22 cellular contexts compared by ENCODE assay signal in genomic region chr1:203043830-203044545, GRCh38. TPM values are rescaled to one million over a fixed set of nuclear protein-coding genes. Genes with fewer than 3 reads are reported as not detected.
DNase-seq lines count a peak whose midpoint lies in the region; ATAC-seq, FAIRE-seq and TF ChIP-seq lines count a peak whose summit lies in the region.
"Had no signal": no experiment of that assay in that cellular context is flagged by ENCODE, and none has a peak within 500 bp of the region (broad histone marks: within the 10 kb centered on the region; RNA-seq: fewer than 3 reads in every experiment).

No MANE protein-coding gene starts in this region.

- peak overlapping the region; percentile 12 for H3K27ac Mint-ChIP-seq in Caco-2 (ENCODE audit: unreplicated experiment)
- H3K27ac Mint-ChIP-seq in nephron, result peak overlapping the region in 2 of 3 experiments; percentile 30 to 53
- H3K27ac Mint-ChIP-seq: GM23338 had no signal

- H3K4me3 ChIP-seq in Caco-2 (ENCODE audit: low read depth, low read length) (no peak overlapping the region), K562 (no peak overlapping the region), left lung (no peak overlapping the region), mesendoderm (ENCODE audit: low read length) (no peak overlapping the region)
- H3K4me3 ChIP-seq: GM23338 had no signal

- H2BK15ac ChIP-seq in mesendoderm (replicated peaks; ENCODE audit: low read depth), result no peak overlapping the region

- ATAC-seq in K562 (no peak), left lung (no peak), GM21515 (IDR thresholded peaks at IDR 0.05; ENCODE audit: unreplicated experiment) (no peak), GM21447 (IDR thresholded peaks at IDR 0.05; ENCODE audit: unreplicated experiment) (no peak)
- ATAC-seq: GM23338, HCT116 had no signal

- 1% methylated on average over 14 of the region's 14 CpGs for WGBS in K562 (ENCODE audit: insufficient coverage, low coverage, missing lambda C conversion rate)
- WGBS in mesendoderm (ENCODE audit: extremely low coverage, insufficient coverage, low lambda C conversion rate), result no CpG with 5 or more reads among the region's 14 CpGs

- POLR2A ChIA-PET in Caco-2 (lab: Charles Lee) (no interaction called here), K562 (lab: Yijun Ruan, JAX) (interaction anchor here (0.6 to 1.6 kb wide), 4 partner anchors 10 to 30 kb away, joined by 3 to 5 read pairs (median 3); no protein-coding TSS in a partner anchor)

- no peak overlapping the region for H2AFZ ChIP-seq in K562 (ENCODE audit: low read depth, low read length)
- H2AFZ ChIP-seq: GM23338 had no signal

- no peak for FAIRE-seq in K562 (lab: Jason Lieb, UNC)
- FAIRE-seq: G401.6, GM12892 had no signal

- H3K4ac ChIP-seq in mesendoderm (ENCODE audit: low read depth, low read length), result no peak overlapping the region

- H3K4me3 Mint-ChIP-seq in Caco-2 (ENCODE audit: unreplicated experiment) (no peak overlapping the region), nephron (no peak overlapping the region)
- H3K4me3 Mint-ChIP-seq: CD4-positive, alpha-beta memory T cell; GM23338; H9 had no signal

- no peak for TF ChIP-seq EP300 in K562 (IDR thresholded peaks at IDR 0.05; ENCODE audit: low read length)

- H3K4me1 ChIP-seq in Caco-2 (peaks cover 8% of the 10 kb centered on the region; the same call in 1 of the 2 replicates), K562 (replicated peaks in 1 of 2; ENCODE audit: control insufficient read depth in 2 of 2, insufficient read depth in 2 of 2, low read length in 2 of 2) (peaks cover 0 to 16% of the 10 kb centered on the region in 2 experiments; a peak in 3 of 5 replicates), left lung (peaks cover 5 to 10% of the 10 kb centered on the region in 2 donors), mesendoderm (ENCODE audit: control insufficient read depth, low read depth, low read length) (peaks cover 6% of the 10 kb centered on the region)

- no peak overlapping the region for H3K27ac ChIP-seq in K562 (ENCODE audit: extremely low read depth, low read depth, low read length)
- H3K27ac ChIP-seq in left lung, result no peak overlapping the region
- no peak overlapping the region for H3K27ac ChIP-seq in mesendoderm (ENCODE audit: low read depth, low read length)

- no peak overlapping the region for H4K5ac ChIP-seq in mesendoderm (ENCODE audit: low read length)

- H3K9me3 ChIP-seq in Caco-2 (no peaks in the 10 kb centered on the region), K562 (replicated peaks; ENCODE audit: control insufficient read depth, insufficient read depth, low read depth, low read length) (no peaks in the 10 kb centered on the region), left lung (no peaks in the 10 kb centered on the region)

- no peak for TF ChIP-seq RAD21 in K562 (CRISPR knock-in tag; conservative IDR thresholded peaks at IDR 0.05 in 1 of 2, IDR thresholded peaks at IDR 0.05 in 1 of 2)

- no peak overlapping the region for H3K23ac ChIP-seq in mesendoderm (ENCODE audit: low read length)

- no peak overlapping the region for H4K8ac ChIP-seq in mesendoderm (ENCODE audit: low read depth, low read length)

- intact Hi-C loops in Caco-2 (cut with micrococcal nuclease; ENCODE audit: unreplicated experiment), result no loop called here
- intact Hi-C loops in K562 (cut with micrococcal nuclease), result no loop called here
- intact Hi-C loops in posterior vena cava (cut with DNase I), result loop anchor here in 1 of 2 donors (5.0 to 10.0 kb wide), 2 partner anchors 71 to 173 kb away; no protein-coding TSS in a partner anchor
- intact Hi-C loops in left lung (cut with DNase I), result no loop called here

- H3K4me1 Mint-ChIP-seq in Caco-2 (ENCODE audit: low read depth, unreplicated experiment) (peaks cover 20% of the 10 kb centered on the region), nephron (peaks cover 83% of the 10 kb centered on the region)

- H3K36me3 ChIP-seq in Caco-2 (ENCODE audit: control insufficient read depth, insufficient read depth, low read length), result no peaks in the 10 kb centered on the region
- no peaks in the 10 kb centered on the region; the same call in 2 of the 3 replicates for H3K36me3 ChIP-seq in K562 (ENCODE audit: control insufficient read depth, insufficient read depth, low read length)
- no peaks in the 10 kb centered on the region for H3K36me3 ChIP-seq in left lung
- H3K36me3 ChIP-seq in mesendoderm (ENCODE audit: control insufficient read depth, insufficient read depth, low read length), result no peaks in the 10 kb centered on the region

- TF ChIP-seq CTCF in Caco-2 (IDR thresholded peaks at IDR 0.05; ENCODE audit: insufficient read depth in 1 of 2, low read depth in 1 of 2, low read length in 1 of 2, severe bottlenecking in 1 of 2, unreplicated experiment in 1 of 2) (no peak), K562 (IDR thresholded peaks at IDR 0.05 in 2 of 3, conservative IDR thresholded peaks at IDR 0.05 in 1 of 3; ENCODE audit: insufficient read depth in 2 of 3, low read depth in 1 of 3, low read length in 3 of 3) (no peak), nephron (IDR thresholded peaks at IDR 0.05; ENCODE audit: unreplicated experiment in 3 of 3) (no peak), left lung (IDR thresholded peaks at IDR 0.05) (no peak)

- H4K20me1 ChIP-seq in K562 (replicated peaks; ENCODE audit: control insufficient read depth, insufficient read depth, low read length), result peaks cover 57% of the 10 kb centered on the region

- H3K9me3 Mint-ChIP-seq in Caco-2 (ENCODE audit: unreplicated experiment), result no peaks in the 10 kb centered on the region
- H3K9me3 Mint-ChIP-seq in nephron, result no peaks in the 10 kb centered on the region
- H3K9me3 Mint-ChIP-seq: CD4-positive, alpha-beta memory T cell; GM23338; H9 had no signal

- DNase-seq in Caco-2, result no peak
- no peak for DNase-seq in K562 (ENCODE audit: extremely low read depth in 1 of 4, low spot score in 3 of 4)
- DNase-seq in posterior vena cava (ENCODE audit: low spot score), result peak; percentile 58
- no peak for DNase-seq in left lung
- DNase-seq in mesendoderm, result no peak
- DNase-seq: C1 segment of cervical spinal cord; CD4-positive, alpha-beta memory T cell; COR-L47; DMS153; DND-41; H9 had no signal

- no peaks in the 10 kb centered on the region for H3K79me1 ChIP-seq in mesendoderm (ENCODE audit: low read length)

- H3K27me3 ChIP-seq in Caco-2 (replicated peaks; ENCODE audit: control insufficient read depth, insufficient read depth, low read length) (no peaks in the 10 kb centered on the region), K562 (ENCODE audit: control insufficient read depth in 2 of 2, insufficient read depth in 2 of 2, low read length in 2 of 2) (peaks cover 48 to 70% of the 10 kb centered on the region in 2 experiments), left lung (peaks cover 0 to 16% of the 10 kb centered on the region in 2 donors), mesendoderm (ENCODE audit: insufficient read depth, low read length, poor library complexity) (no peaks in the 10 kb centered on the region)

- no peak for TF ChIP-seq POLR2A in K562 (conservative IDR thresholded peaks at IDR 0.05)

- H3K27me3 Mint-ChIP-seq in Caco-2 (ENCODE audit: insufficient read depth, unreplicated experiment) (no peaks in the 10 kb centered on the region), nephron (ENCODE audit: low read depth) (peaks cover 3% of the 10 kb centered on the region)

- H3K9me1 ChIP-seq in K562 (ENCODE audit: control insufficient read depth, insufficient read depth, low read length), result peaks cover 2% of the 10 kb centered on the region

- H3K79me2 ChIP-seq in K562 (ENCODE audit: control insufficient read depth, insufficient read depth, low read length) (no peaks in the 10 kb centered on the region), mesendoderm (ENCODE audit: control insufficient read depth, insufficient read depth, low read length) (no peaks in the 10 kb centered on the region)

- H3K36me3 Mint-ChIP-seq in Caco-2 (ENCODE audit: insufficient read depth, unreplicated experiment) (peaks cover 5% of the 10 kb centered on the region), nephron (ENCODE audit: low read depth) (peaks cover 25% of the 10 kb centered on the region)
- H3K36me3 Mint-ChIP-seq: CD4-positive, alpha-beta memory T cell had no signal

- H3K4me2 ChIP-seq in K562 (ENCODE audit: insufficient read depth, low read length) (no peak overlapping the region), mesendoderm (ENCODE audit: low read length) (no peak overlapping the region)
- H3K4me2 ChIP-seq: GM23338 had no signal

- no peak overlapping the region for H2BK120ac ChIP-seq in mesendoderm (ENCODE audit: low read depth, low read length)

- H3K9ac ChIP-seq in K562 (ENCODE audit: insufficient read depth in 1 of 2, low read depth in 2 of 2, low read length in 2 of 2) (no peak overlapping the region), mesendoderm (ENCODE audit: low read length) (no peak overlapping the region)

- H2BK5ac ChIP-seq in mesendoderm (ENCODE audit: low read length), result no peak overlapping the region

- H2AK5ac ChIP-seq in mesendoderm (ENCODE audit: low read length), result no peak overlapping the region

- CTCF ChIA-PET in Caco-2 (lab: Charles Lee) (no interaction called here), K562 (lab: Yijun Ruan, JAX; ENCODE audit: low intra/inter-chr PET ratio) (no interaction called here)

- BruUV-seq in Caco-2 (replicated peaks; lab: Mats Ljungman, UMichigan), result no TSS peak
- no TSS peak for BruUV-seq in K562 (replicated peaks; lab: Mats Ljungman, UMichigan)

- no peak overlapping the region for H3K56ac ChIP-seq in mesendoderm (ENCODE audit: low read length)

- no peak overlapping the region for H3K18ac ChIP-seq in mesendoderm (ENCODE audit: low read length)

- in situ Hi-C loops in K562 (cut with MboI), result no loop called here

RNA-seq across cellular contexts. Expression of gene PPFIA4, which starts 17.7 kb away (rescaled TPM):
- total RNA-seq in Caco-2 (2022), result 8.7 and 9.4 TPM in 2 replicates
- 88.7 and 176 TPM in 2 replicates for total RNA-seq in K562 (2011; cell fraction: chromatin; rRNA removed; ENCODE audit: low replicate concordance)
- total RNA-seq in K562 (2011; cell fraction: nucleolus; rRNA removed), result 60.7 and 63.9 TPM in 2 replicates
- 62.3 and 64.9 TPM in 2 replicates for total RNA-seq in K562 (2011; cell fraction: nucleoplasm; rRNA removed)
- 0.94 and 1.00 TPM in 2 replicates for total RNA-seq in K562 (2014; rRNA removed)
- 0.22 and 0.36 TPM in 2 replicates for total RNA-seq in K562 (2014; rRNA removed; fragmentation: Illumina TruSeq; extraction: Trizol)
- total RNA-seq in K562 (2015; rRNA removed; fragmentation: Illumina TruSeq; extraction: Trizol), result 0.43 and 0.60 TPM in 2 replicates
- 1.9 and 2.0 TPM in 2 replicates for total RNA-seq in K562 (2021)
- polyA plus RNA-seq in K562 (2011; rRNA removed), result 12.0 and 15.5 TPM in 2 replicates
- 4.9 and 6.3 TPM in 2 replicates for polyA plus RNA-seq in K562 (2011; cell fraction: cytosol; rRNA removed)
- polyA plus RNA-seq in K562 (2011; cell fraction: nucleus; rRNA removed), result 133 and 139 TPM in 2 replicates
- 3.8 and 4.7 TPM in 2 replicates for polyA plus RNA-seq in K562 (2012)
- polyA plus RNA-seq in K562 (2014; fragmentation: Illumina TruSeq; extraction: Trizol), result 0.69 and 0.70 TPM in 2 replicates
- under 1 TPM; 0.07 to 0.08 TPM for polyA plus RNA-seq in K562 (2014; fragmentation: Nextera tagmentation; extraction: Ambion mirVana)
- polyA plus RNA-seq in K562 (2014; rRNA removed), result 1.2 and 5.3 TPM in 2 replicates
- polyA minus RNA-seq in K562 (2011; rRNA and poly(A)+ RNA removed), result 5.5 and 9.7 TPM in 2 replicates
- 5.2 and 6.8 TPM in 2 replicates for polyA minus RNA-seq in K562 (2011; cell fraction: cytosol; rRNA and poly(A)+ RNA removed)
- 32.0 and 45.5 TPM in 2 replicates for polyA minus RNA-seq in K562 (2011; cell fraction: nucleus; rRNA and poly(A)+ RNA removed)
- total RNA-seq in posterior vena cava, result 1 to 10 TPM; 2.0 to 3.1 TPM
- total RNA-seq in left lung, result 1 to 10 TPM; 1.3 to 2.1 TPM
- 0.59 TPM for polyA plus RNA-seq in mesendoderm (2013, experiment 1 of 2)
- polyA plus RNA-seq in mesendoderm (2013, experiment 2 of 2), result 0.83 TPM
- polyA plus RNA-seq: CD4-positive, alpha-beta memory T cell had no signal

RNA-seq across cellular contexts. Expression of gene TMEM183A, which starts 36.8 kb away (rescaled TPM):
- 62.8 and 74.3 TPM in 2 replicates for total RNA-seq in Caco-2 (2022)
- 131 and 149 TPM in 2 replicates for total RNA-seq in K562 (2011; cell fraction: chromatin; rRNA removed; ENCODE audit: low replicate concordance)
- 80.0 and 91.2 TPM in 2 replicates for total RNA-seq in K562 (2011; cell fraction: nucleolus; rRNA removed)
- total RNA-seq in K562 (2011; cell fraction: nucleoplasm; rRNA removed), result 117 and 162 TPM in 2 replicates
- total RNA-seq in K562 (2014; rRNA removed), result 119 and 136 TPM in 2 replicates
- 127 and 136 TPM in 2 replicates for total RNA-seq in K562 (2014; rRNA removed; fragmentation: Illumina TruSeq; extraction: Trizol)
- total RNA-seq in K562 (2015; rRNA removed; fragmentation: Illumina TruSeq; extraction: Trizol), result 114 TPM in 2 replicates
- total RNA-seq in K562 (2021), result 124 and 143 TPM in 2 replicates
- polyA plus RNA-seq in K562 (2011; rRNA removed), result 166 and 180 TPM in 2 replicates
- polyA plus RNA-seq in K562 (2011; cell fraction: cytosol; rRNA removed), result 195 and 277 TPM in 2 replicates
- polyA plus RNA-seq in K562 (2011; cell fraction: nucleus; rRNA removed), result 226 and 265 TPM in 2 replicates
- polyA plus RNA-seq in K562 (2012), result 81.2 and 82.1 TPM in 2 replicates
- 144 and 190 TPM in 2 replicates for polyA plus RNA-seq in K562 (2014; fragmentation: Illumina TruSeq; extraction: Trizol)
- polyA plus RNA-seq in K562 (2014; fragmentation: Nextera tagmentation; extraction: Ambion mirVana), result 10 to 100 TPM; 23.4 to 31.8 TPM
- polyA plus RNA-seq in K562 (2014; rRNA removed), result 124 and 139 TPM in 2 replicates
- polyA minus RNA-seq in K562 (2011; rRNA and poly(A)+ RNA removed), result 195 and 208 TPM in 2 replicates
- 63.5 and 86.2 TPM in 2 replicates for polyA minus RNA-seq in K562 (2011; cell fraction: cytosol; rRNA and poly(A)+ RNA removed)
- 54.9 and 85.7 TPM in 2 replicates for polyA minus RNA-seq in K562 (2011; cell fraction: nucleus; rRNA and poly(A)+ RNA removed)
- total RNA-seq in posterior vena cava, result 10 to 100 TPM; 40.8 to 43.5 TPM
- 10 to 100 TPM; 54.0 to 70.9 TPM for total RNA-seq in left lung
- polyA plus RNA-seq in mesendoderm (2013, experiment 1 of 2), result 78.9 TPM
- polyA plus RNA-seq in mesendoderm (2013, experiment 2 of 2), result 80.1 TPM

RNA-seq across cellular contexts. Expression of gene MYOG, which starts 41.8 kb away (rescaled TPM):
- total RNA-seq in Caco-2 (2022) (not detected in 2 replicates), K562 (2014; rRNA removed) (not detected in 2 replicates), K562 (2014; rRNA removed; fragmentation: Illumina TruSeq; extraction: Trizol) (not detected in 2 replicates), K562 (2015; rRNA removed; fragmentation: Illumina TruSeq; extraction: Trizol) (not detected in 2 replicates), K562 (2021) (not detected in 2 replicates), posterior vena cava (not detected), left lung (not detected)
- not detected in 2 replicates for total RNA-seq in K562 (2011; cell fraction: chromatin; rRNA removed; ENCODE audit: low replicate concordance)
- total RNA-seq in K562 (2011; cell fraction: nucleolus; rRNA removed), result not detected in 2 replicates
- total RNA-seq in K562 (2011; cell fraction: nucleoplasm; rRNA removed), result not detected in 2 replicates
- polyA plus RNA-seq in K562 (2011; rRNA removed) (not detected in 2 replicates), K562 (2014; fragmentation: Illumina TruSeq; extraction: Trizol) (not detected in 2 replicates), K562 (2014; fragmentation: Nextera tagmentation; extraction: Ambion mirVana) (not detected), K562 (2014; rRNA removed) (not detected in 2 replicates)
- not detected in 2 replicates for polyA plus RNA-seq in K562 (2011; cell fraction: cytosol; rRNA removed)
- polyA plus RNA-seq in K562 (2011; cell fraction: nucleus; rRNA removed), result not detected in 2 replicates
- polyA plus RNA-seq in K562 (2012), result not detected in 2 replicates
- not detected in 2 replicates for polyA minus RNA-seq in K562 (2011; rRNA and poly(A)+ RNA removed)
- polyA minus RNA-seq in K562 (2011; cell fraction: cytosol; rRNA and poly(A)+ RNA removed), result not detected in 2 replicates
- polyA minus RNA-seq in K562 (2011; cell fraction: nucleus; rRNA and poly(A)+ RNA removed), result not detected in 2 replicates
- 0.13 TPM for polyA plus RNA-seq in mesendoderm (2013, experiment 1 of 2)
- 0.08 TPM for polyA plus RNA-seq in mesendoderm (2013, experiment 2 of 2)
- total RNA-seq: A172; A673; CD4-positive, alpha-beta memory T cell; GM23338; H4; H9 had no signal
- polyA plus RNA-seq: BJ; CD4-positive, alpha-beta memory T cell; GM23338 had no signal
